Comparison of ENCODE assay signal across 1 cellular context in genomic region chr11:77079666-77080065, GRCh38.
TF ChIP-seq lines count a peak whose summit lies in the region.

No MANE protein-coding gene starts in this region.

TF ChIP-seq in GM12878, 131 proteins besides CTCF, POLR2A, EP300 and RAD21:
- TF ChIP-seq FOS (IDR thresholded peaks at IDR 0.05; ENCODE audit: borderline replicate concordance, extremely low read depth, insufficient read length) = no peak
- TF ChIP-seq ZNF217 (IDR thresholded peaks at IDR 0.05) = no peak
- 0 out of 2 replicates have a peak, but pooled peaks have one; percentile 14 for TF ChIP-seq ATF7 (IDR thresholded peaks at IDR 0.05; ENCODE audit: low read depth)
- no peak for TF ChIP-seq MEF2B (IDR thresholded peaks at IDR 0.05; ENCODE audit: partially characterized antibody, poor library complexity, severe bottlenecking)
- no peak for TF ChIP-seq BCL3 (IDR thresholded peaks at IDR 0.05; ENCODE audit: borderline replicate concordance, insufficient read depth, low read depth, low read length, poor library complexity, severe bottlenecking)
- no peak for TF ChIP-seq SKIL (IDR thresholded peaks at IDR 0.05; ENCODE audit: low read depth, poor library complexity, severe bottlenecking)
- TF ChIP-seq ETV6 (conservative IDR thresholded peaks at IDR 0.05 in 1 of 2, IDR thresholded peaks at IDR 0.05 in 1 of 2; ENCODE audit: borderline replicate concordance in 1 of 2, low read depth in 1 of 2) = peak in 1 of 2 experiments; percentile 41; a peak in 1 of 4 replicates
- no peak for TF ChIP-seq NR2C1 (IDR thresholded peaks at IDR 0.05)
- TF ChIP-seq ZBTB33 (IDR thresholded peaks at IDR 0.05) = no peak
- TF ChIP-seq RAD51 (IDR thresholded peaks at IDR 0.05) = no peak
- TF ChIP-seq IKZF2 (IDR thresholded peaks at IDR 0.05) = no peak
- TF ChIP-seq LARP7 (IDR thresholded peaks at IDR 0.05) = no peak
- TF ChIP-seq POU2F2 (IDR thresholded peaks at IDR 0.05; ENCODE audit: borderline replicate concordance, low read depth, low read length) = 0 out of 3 replicates have a peak, but pooled peaks have one; percentile 41
- TF ChIP-seq RUNX3 (IDR thresholded peaks at IDR 0.05; ENCODE audit: low read length) = peak; percentile 71
- no peak for TF ChIP-seq NKRF (conservative IDR thresholded peaks at IDR 0.05)
- no peak for TF ChIP-seq POLR2AphosphoS5 (IDR thresholded peaks at IDR 0.05; ENCODE audit: low read length)
- no peak for TF ChIP-seq PAX5 (IDR thresholded peaks at IDR 0.05; ENCODE audit: borderline replicate concordance, low read depth, low read length)
- no peak for TF ChIP-seq CUX1 (IDR thresholded peaks at IDR 0.05; ENCODE audit: insufficient replicate concordance, low read depth, low read length)
- TF ChIP-seq DPF2 (IDR thresholded peaks at IDR 0.05) = no peak
- no peak for TF ChIP-seq HCFC1 (IDR thresholded peaks at IDR 0.05; ENCODE audit: low read length)
- no peak for TF ChIP-seq SIX5 (IDR thresholded peaks at IDR 0.05; ENCODE audit: low read depth, low read length, severe bottlenecking)
- TF ChIP-seq PAX8 (IDR thresholded peaks at IDR 0.05) = no peak
- no peak for TF ChIP-seq PKNOX1 (IDR thresholded peaks at IDR 0.05)
- TF ChIP-seq USF1 (IDR thresholded peaks at IDR 0.05; ENCODE audit: borderline replicate concordance, extremely low read length, insufficient read depth, low read depth, low read length) = no peak
- TF ChIP-seq MLLT1 (IDR thresholded peaks at IDR 0.05) = no peak
